In the genomic region with DNA sequence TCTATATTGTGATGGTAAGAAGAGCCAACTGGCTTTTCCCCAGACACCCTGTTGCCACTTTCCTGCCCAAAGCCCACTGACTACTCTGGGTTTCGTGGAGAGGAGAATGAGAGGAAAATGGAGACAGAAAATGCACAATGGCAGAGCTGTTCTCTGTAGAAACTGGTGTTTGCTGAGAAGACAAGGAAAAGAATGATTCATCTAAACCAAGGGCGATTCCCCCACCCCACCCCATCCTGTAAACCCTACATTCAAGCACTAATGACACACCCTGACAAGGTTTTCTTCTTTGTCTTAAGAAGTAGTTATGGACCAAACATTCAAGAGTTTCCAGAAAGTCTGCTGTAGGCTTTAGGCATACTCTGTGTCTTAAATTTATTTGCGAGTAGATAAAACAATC, we compare ENCODE assay signal across 10 cellular contexts.
DNase-seq lines count a peak whose midpoint lies in the region; ATAC-seq and TF ChIP-seq lines count a peak whose summit lies in the region.
"Had no signal": no experiment of that assay in that cellular context is flagged by ENCODE, and none has a peak within 500 bp of the region (broad histone marks: within the 10 kb centered on the region; RNA-seq: fewer than 3 reads in every experiment).

No MANE protein-coding gene starts in this region.

- H3K4me1 ChIP-seq in foreskin keratinocyte, result peaks cover 19% of the 10 kb centered on the region

- H3K27ac Mint-ChIP-seq in activated T-helper 17 cell treated with anti-CD3 and anti-CD28 coated beads, Interleukin-2, amount 50 U/mL, for 72 hours, result peak overlapping the region; percentile 95

- peaks cover 36% of the 10 kb centered on the region for H3K4me1 Mint-ChIP-seq in activated T-helper 17 cell treated with anti-CD3 and anti-CD28 coated beads, Interleukin-2, amount 50 U/mL, for 72 hours

- no peaks in the 10 kb centered on the region for H3K9me3 Mint-ChIP-seq in activated T-helper 17 cell treated with anti-CD3 and anti-CD28 coated beads, Interleukin-2, amount 50 U/mL, for 72 hours

- H3K27me3 Mint-ChIP-seq in activated T-helper 17 cell treated with anti-CD3 and anti-CD28 coated beads, Interleukin-2, amount 50 U/mL, for 72 hours, result no peaks in the 10 kb centered on the region

- DNase-seq in activated naive CD4-positive, alpha-beta T cell treated with Interleukin-2 at 50 U/mL for 16 hours, result peak; percentile 13
- no peak for DNase-seq in activated naive CD4-positive, alpha-beta T cell (lab: John Stamatoyannopoulos, UW)
- DNase-seq in foreskin keratinocyte (peak; percentile 42 to 79), substantia nigra (lab: John Stamatoyannopoulos, UW) (no peak), Ammon's horn (ENCODE audit: low spot score) (no peak), NCI-H2029 treated with DMSO at 0.1 percent for 48 hours (lab: John Stamatoyannopoulos, UW) (no peak)
- DNase-seq: NCI-H1436, NCI-H774 had no signal

- peak overlapping the region; percentile 98 for H3K27ac ChIP-seq in foreskin keratinocyte
- H3K27ac ChIP-seq in substantia nigra (ENCODE audit: low read depth, low read length, poor library complexity, severe bottlenecking), result peak overlapping the region; percentile 47

- peaks cover 30% of the 10 kb centered on the region for H3K36me3 Mint-ChIP-seq in activated T-helper 17 cell treated with anti-CD3 and anti-CD28 coated beads, Interleukin-2, amount 50 U/mL, for 72 hours (ENCODE audit: low read depth)

- peak overlapping the region; percentile 70 for H3K4me3 Mint-ChIP-seq in activated T-helper 17 cell treated with anti-CD3 and anti-CD28 coated beads, Interleukin-2, amount 50 U/mL, for 72 hours

- TF ChIP-seq CTCF in foreskin keratinocyte (conservative IDR thresholded peaks at IDR 0.05), result no peak

- peak; percentile 81 for ATAC-seq in activated T-helper 17 cell treated with anti-CD3 and anti-CD28 coated beads, Interleukin-2, amount 50 U/mL, for 72 hours (replicated peaks)
- ATAC-seq in foreskin keratinocyte, result peak; percentile 80
- ATAC-seq in HG02798 (IDR thresholded peaks at IDR 0.05; ENCODE audit: poor library complexity, unreplicated experiment), result no peak

- no peaks in the 10 kb centered on the region for H3K27me3 ChIP-seq in foreskin keratinocyte

Comparison
In these comparisons a context has a peak if more than half of its experiments do, and no peak if none do; other contexts are left out.
1. DNase-seq: peak in activated naive CD4-positive, alpha-beta T cell treated with Interleukin-2 at 50 U/mL for 16 hours (single experiment) and foreskin keratinocyte (2 of 2); none in activated naive CD4-positive, alpha-beta T cell (0 of 4), substantia nigra (0 of 49), Ammon's horn (single experiment) and NCI-H2029 treated with DMSO at 0.1 percent for 48 hours (single experiment).